Comparison of ENCODE assay signal across 28 cellular contexts in genomic region chr7:154750353-154750801, GRCh38.
"Had no signal": no experiment of that assay in that cellular context is flagged by ENCODE, and none has a peak within 500 bp of the region (broad histone marks: within the 10 kb centered on the region; RNA-seq: fewer than 3 reads in every experiment).

No MANE protein-coding gene starts in this region.

- H3K36me3 ChIP-seq: adrenal gland, ascending aorta had no signal

- H3K4me1 ChIP-seq: adrenal gland, ascending aorta, body of pancreas had no signal

- DNase-seq: activated CD4-positive, alpha-beta memory T cell treated with anti-CD3 and anti-CD28 coated beads for 36 hours; activated CD4-positive, alpha-beta T cell treated with anti-CD3 and anti-CD28 coated beads, Interleukin-2, amount 10 ng/mL, durations not matched to agents 7 days and 5 days; activated CD4-positive, CD25-positive, alpha-beta regulatory T cell; activated CD8-positive, alpha-beta memory T cell treated with anti-CD3 and anti-CD28 coated beads for 24 hours; activated naive CD4-positive, alpha-beta T cell treated with anti-CD3 and anti-CD28 coated beads, Interleukin-2, amount 50 U/mL, for 16 hours; activated naive CD8-positive, alpha-beta T cell treated with anti-CD3 and anti-CD28 coated beads, Interleukin-2, amount 10 ng/mL, durations not matched to agents 7 days and 5 days; activated T-cell treated with anti-CD3 and anti-CD28 coated beads for 4 hours; activated T-cell treated with anti-CD3 and anti-CD28 coated beads, Interleukin-2, amount 50 U/mL, for 48 hours; adrenal gland; body of pancreas; MM.1S; NCI-H1105; NCI-H1436; NCI-H1694 treated with DMSO at 0.1 percent for 48 hours; NCI-H2029 treated with DMSO at 0.1 percent for 48 hours; NCI-H345; NCI-H510A; NCI-H526 treated with DMSO at 0.1 percent for 48 hours; NCI-H82; OCI-M1; RPMI8226; T-cell; T-helper 2 cell had no signal

- H3K27ac ChIP-seq: adrenal gland, ascending aorta, body of pancreas, SK-N-MC, VCaP had no signal

- H3K9me3 ChIP-seq: adrenal gland, ascending aorta, body of pancreas had no signal

- ATAC-seq: body of pancreas, Panc1, Right ventricle myocardium inferior, T-cell had no signal

- H3K4me3 ChIP-seq: adrenal gland, ascending aorta, body of pancreas, SK-N-MC had no signal

- H3K27me3 ChIP-seq: adrenal gland, ascending aorta, body of pancreas had no signal
